ENCODE assay signal across 1 cellular context in the genomic region with DNA sequence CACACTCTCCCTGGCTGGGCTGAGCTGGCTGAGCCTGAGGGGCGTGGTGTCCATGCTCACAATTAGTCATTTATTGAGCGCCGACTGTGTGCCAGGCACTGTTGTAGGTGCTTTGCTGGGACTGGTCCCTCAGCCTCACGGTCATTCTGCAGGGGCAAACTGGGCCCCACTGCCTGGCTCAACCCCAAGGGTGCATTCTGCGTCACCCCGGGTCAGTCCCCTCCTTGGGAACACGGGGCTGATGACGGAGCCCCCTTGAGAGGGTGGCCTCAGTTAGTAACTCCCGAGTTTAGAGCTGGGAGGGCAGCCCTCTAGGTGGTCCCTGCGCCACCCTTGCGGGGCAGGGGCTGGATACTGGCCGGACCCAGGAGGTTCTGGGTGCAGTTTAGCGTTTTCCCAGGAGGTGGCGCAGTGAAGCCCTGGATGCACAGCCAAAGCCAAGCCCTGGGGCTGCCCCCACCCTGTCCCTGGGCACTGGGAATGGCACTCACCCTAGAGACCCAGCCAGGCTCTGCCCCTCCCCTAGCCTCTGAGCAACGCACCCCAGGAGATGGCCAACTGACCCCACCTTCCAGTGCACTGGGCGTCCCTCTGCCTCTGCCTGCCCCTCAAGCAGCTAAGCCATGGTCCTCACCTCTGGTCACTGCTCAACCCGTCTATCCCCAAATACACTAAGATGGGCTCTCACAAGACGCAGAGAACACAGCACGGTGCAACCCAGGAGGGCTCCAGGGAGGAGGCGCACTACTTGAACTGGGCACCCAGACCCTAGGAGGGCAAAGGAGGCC.
TF ChIP-seq lines count a peak whose summit lies in the region.

No MANE protein-coding gene starts in this region.

TF ChIP-seq in HepG2, 621 proteins besides CTCF, POLR2A, EP300 and RAD21 (continued from another document):
- TF ChIP-seq USF2 (IDR thresholded peaks at IDR 0.05; ENCODE audit: low read depth, low read length) = no peak
- TF ChIP-seq USF2 (CRISPR knock-in tag; IDR thresholded peaks at IDR 0.05; ENCODE audit: borderline replicate concordance) = no peak
- TF ChIP-seq, protein P1, sequence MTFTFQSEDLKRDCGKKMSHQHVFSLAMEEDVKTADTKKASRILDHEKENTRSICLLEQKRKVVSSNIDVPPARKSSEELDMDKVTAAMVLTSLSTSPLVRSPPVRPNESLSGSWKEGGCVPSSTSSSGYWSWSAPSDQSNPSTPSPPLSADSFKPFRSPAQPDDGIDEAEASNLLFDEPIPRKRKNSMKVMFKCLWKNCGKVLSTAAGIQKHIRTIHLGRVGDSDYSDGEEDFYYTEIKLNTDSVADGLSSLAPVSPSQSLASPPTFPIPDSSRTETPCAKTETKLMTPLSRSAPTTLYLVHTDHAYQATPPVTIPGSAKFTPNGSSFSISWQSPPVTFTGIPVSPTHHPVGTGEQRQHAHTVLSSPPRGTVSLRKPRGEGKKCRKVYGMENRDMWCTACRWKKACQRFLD (CRISPR knock-in tag; IDR thresholded peaks at IDR 0.05; ENCODE audit: borderline replicate concordance) = peak; percentile 19; the same call in 1 of the 2 replicates
- TF ChIP-seq, protein P2, sequence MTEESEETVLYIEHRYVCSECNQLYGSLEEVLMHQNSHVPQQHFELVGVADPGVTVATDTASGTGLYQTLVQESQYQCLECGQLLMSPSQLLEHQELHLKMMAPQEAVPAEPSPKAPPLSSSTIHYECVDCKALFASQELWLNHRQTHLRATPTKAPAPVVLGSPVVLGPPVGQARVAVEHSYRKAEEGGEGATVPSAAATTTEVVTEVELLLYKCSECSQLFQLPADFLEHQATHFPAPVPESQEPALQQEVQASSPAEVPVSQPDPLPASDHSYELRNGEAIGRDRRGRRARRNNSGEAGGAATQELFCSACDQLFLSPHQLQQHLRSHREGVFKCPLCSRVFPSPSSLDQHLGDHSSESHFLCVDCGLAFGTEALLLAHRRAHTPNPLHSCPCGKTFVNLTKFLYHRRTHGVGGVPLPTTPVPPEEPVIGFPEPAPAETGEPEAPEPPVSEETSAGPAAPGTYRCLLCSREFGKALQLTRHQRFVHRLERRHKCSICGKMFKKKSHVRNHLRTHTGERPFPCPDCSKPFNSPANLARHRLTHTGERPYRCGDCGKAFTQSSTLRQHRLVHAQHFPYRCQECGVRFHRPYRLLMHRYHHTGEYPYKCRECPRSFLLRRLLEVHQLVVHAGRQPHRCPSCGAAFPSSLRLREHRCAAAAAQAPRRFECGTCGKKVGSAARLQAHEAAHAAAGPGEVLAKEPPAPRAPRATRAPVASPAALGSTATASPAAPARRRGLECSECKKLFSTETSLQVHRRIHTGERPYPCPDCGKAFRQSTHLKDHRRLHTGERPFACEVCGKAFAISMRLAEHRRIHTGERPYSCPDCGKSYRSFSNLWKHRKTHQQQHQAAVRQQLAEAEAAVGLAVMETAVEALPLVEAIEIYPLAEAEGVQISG (CRISPR knock-in tag; IDR thresholded peaks at IDR 0.05) = no peak
- no peak for TF ChIP-seq MYC (CRISPR knock-in tag; IDR thresholded peaks at IDR 0.05; ENCODE audit: borderline replicate concordance)
- TF ChIP-seq MAZ (IDR thresholded peaks at IDR 0.05; ENCODE audit: borderline replicate concordance, low read depth, low read length) = no peak
- TF ChIP-seq MAZ (CRISPR knock-in tag; IDR thresholded peaks at IDR 0.05; ENCODE audit: low read depth) = no peak
- no peak for TF ChIP-seq SP140L (CRISPR knock-in tag; IDR thresholded peaks at IDR 0.05; ENCODE audit: borderline replicate concordance)
- TF ChIP-seq ZNF44 (CRISPR knock-in tag; IDR thresholded peaks at IDR 0.05) = 0 out of 2 replicates have a peak, but pooled peaks have one; percentile 32
- no peak for TF ChIP-seq ZNF746 (CRISPR knock-in tag; IDR thresholded peaks at IDR 0.05)
- TF ChIP-seq NRL (CRISPR knock-in tag; IDR thresholded peaks at IDR 0.05; ENCODE audit: borderline replicate concordance) = peak; percentile 56; the same call in 1 of the 2 replicates
- peak; percentile 75 for TF ChIP-seq PATZ1 (CRISPR knock-in tag; IDR thresholded peaks at IDR 0.05)
- TF ChIP-seq, protein P3, sequence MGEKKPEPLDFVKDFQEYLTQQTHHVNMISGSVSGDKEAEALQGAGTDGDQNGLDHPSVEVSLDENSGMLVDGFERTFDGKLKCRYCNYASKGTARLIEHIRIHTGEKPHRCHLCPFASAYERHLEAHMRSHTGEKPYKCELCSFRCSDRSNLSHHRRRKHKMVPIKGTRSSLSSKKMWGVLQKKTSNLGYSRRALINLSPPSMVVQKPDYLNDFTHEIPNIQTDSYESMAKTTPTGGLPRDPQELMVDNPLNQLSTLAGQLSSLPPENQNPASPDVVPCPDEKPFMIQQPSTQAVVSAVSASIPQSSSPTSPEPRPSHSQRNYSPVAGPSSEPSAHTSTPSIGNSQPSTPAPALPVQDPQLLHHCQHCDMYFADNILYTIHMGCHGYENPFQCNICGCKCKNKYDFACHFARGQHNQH (CRISPR knock-in tag; IDR thresholded peaks at IDR 0.05) = no peak
- TF ChIP-seq, protein P4, sequence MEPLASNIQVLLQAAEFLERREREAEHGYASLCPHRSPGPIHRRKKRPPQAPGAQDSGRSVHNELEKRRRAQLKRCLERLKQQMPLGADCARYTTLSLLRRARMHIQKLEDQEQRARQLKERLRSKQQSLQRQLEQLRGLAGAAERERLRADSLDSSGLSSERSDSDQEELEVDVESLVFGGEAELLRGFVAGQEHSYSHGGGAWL (CRISPR knock-in tag; IDR thresholded peaks at IDR 0.05) = peak; percentile 25; the same call in 1 of the 2 replicates
- TF ChIP-seq ZNF687 (CRISPR knock-in tag; IDR thresholded peaks at IDR 0.05) = peak; percentile 51
